ENCODE assay signal across 20 cellular contexts in the genomic region with DNA sequence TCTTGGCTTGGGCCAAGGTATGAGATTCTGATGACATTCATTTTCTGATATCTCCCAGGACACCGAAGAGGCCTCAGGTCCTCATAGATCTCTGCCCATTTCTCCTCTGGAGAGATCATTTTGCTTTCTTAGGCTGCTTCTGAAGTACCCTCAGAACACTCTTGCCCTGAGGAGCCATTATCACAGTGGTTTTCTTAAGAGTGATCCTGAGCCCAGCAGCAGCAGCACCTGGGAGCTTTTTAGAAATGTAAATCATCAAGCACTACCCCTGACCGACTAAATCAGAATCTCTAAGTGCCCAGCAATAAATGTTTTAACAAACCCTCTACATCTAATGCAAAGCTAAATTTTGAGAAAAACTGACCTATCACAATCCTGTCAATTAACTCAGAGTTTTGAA.
"Had no signal": no experiment of that assay in that cellular context is flagged by ENCODE, and none has a peak within 500 bp of the region (broad histone marks: within the 10 kb centered on the region; RNA-seq: fewer than 3 reads in every experiment).

No MANE protein-coding gene starts in this region.

- H3K36me3 ChIP-seq: brain microvascular endothelial cell, cardiac muscle cell, SJSA1 had no signal

- H3K4me3 ChIP-seq: cardiac muscle cell, SJSA1 had no signal

- DNase-seq: activated B cell treated with CpG ODN at 0.5 μM for 24 hours; activated CD4-positive, alpha-beta memory T cell treated with anti-CD3 and anti-CD28 coated beads, Interleukin-2, amount 10 ng/mL, durations not matched to agents 7 days and 5 days; activated CD4-positive, alpha-beta T cell treated with anti-CD3 and anti-CD28 coated beads for 1 hour; activated CD4-positive, alpha-beta T cell treated with anti-CD3 and anti-CD28 coated beads, Interleukin-2, amount 50 U/mL, for 1 hour; activated gamma-delta T cell treated with Interleukin-2 at 50 U/mL for 16 hours; activated naive CD4-positive, alpha-beta T cell treated with anti-CD3 and anti-CD28 coated beads, Interleukin-2, amount 10 ng/mL, durations not matched to agents 7 days and 5 days; activated naive CD8-positive, alpha-beta T cell treated with anti-CD3 and anti-CD28 coated beads for 36 hours; activated T-cell treated with anti-CD3 and anti-CD28 coated beads, Interleukin-2, amount 50 U/mL, for 72 hours; brain microvascular endothelial cell; NCI-H1048; NCI-H146; NCI-H187 treated with DMSO at 0.1 percent for 48 hours; NCI-H510A treated with DMSO at 0.1 percent for 48 hours; NCI-H69; SHP77 had no signal

- H3K4me1 Mint-ChIP-seq: activated B cell treated with CpG ODN at 0.5 μM for 24 hours; activated CD4-positive, alpha-beta memory T cell treated with anti-CD3 and anti-CD28 coated beads, Interleukin-2, amount 10 ng/mL, durations not matched to agents 7 days and 5 days; activated naive CD4-positive, alpha-beta T cell treated with anti-CD3 and anti-CD28 coated beads, Interleukin-2, amount 10 ng/mL, durations not matched to agents 7 days and 5 days; activated naive CD8-positive, alpha-beta T cell treated with anti-CD3 and anti-CD28 coated beads for 36 hours had no signal

- H3K27ac Mint-ChIP-seq: activated B cell treated with CpG ODN at 0.5 μM for 24 hours; activated CD4-positive, alpha-beta memory T cell treated with anti-CD3 and anti-CD28 coated beads, Interleukin-2, amount 10 ng/mL, durations not matched to agents 7 days and 5 days; activated naive CD4-positive, alpha-beta T cell treated with anti-CD3 and anti-CD28 coated beads, Interleukin-2, amount 10 ng/mL, durations not matched to agents 7 days and 5 days; activated naive CD8-positive, alpha-beta T cell treated with anti-CD3 and anti-CD28 coated beads for 36 hours; activated T-cell treated with anti-CD3 and anti-CD28 coated beads, Interleukin-2, amount 50 U/mL, for 72 hours; activated T-helper 2 cell treated with anti-CD3 and anti-CD28 coated beads, Interferon-gamma antibody, Interleukin-2, Interleukin-4, amounts not matched to agents 10 μg/mL and 5 μg/mL and 100 μg/mL, durations not matched to agents 14 hours and 24 hours and 36 hours; T-helper 1 cell treated with Interleukin-12 subunit alpha and Interleukin-12 subunit beta and Interleukin-4 antibody, amounts not matched to agents 30 μg/mL and 1 μg/mL, for 36 hours had no signal

- H3K9me3 ChIP-seq: SJSA1 had no signal

- H3K4me3 Mint-ChIP-seq: activated B cell treated with CpG ODN at 0.5 μM for 24 hours; activated CD4-positive, alpha-beta memory T cell treated with anti-CD3 and anti-CD28 coated beads, Interleukin-2, amount 10 ng/mL, durations not matched to agents 7 days and 5 days; activated naive CD4-positive, alpha-beta T cell treated with anti-CD3 and anti-CD28 coated beads, Interleukin-2, amount 10 ng/mL, durations not matched to agents 7 days and 5 days; activated naive CD8-positive, alpha-beta T cell treated with anti-CD3 and anti-CD28 coated beads for 36 hours; activated T-cell treated with anti-CD3 and anti-CD28 coated beads, Interleukin-2, amount 50 U/mL, for 72 hours; T-helper 1 cell treated with Interleukin-12 subunit alpha and Interleukin-12 subunit beta and Interleukin-4 antibody, amounts not matched to agents 30 μg/mL and 1 μg/mL, for 36 hours had no signal

- H3K4me1 ChIP-seq: SJSA1 had no signal

- H3K36me3 Mint-ChIP-seq: activated naive CD4-positive, alpha-beta T cell treated with anti-CD3 and anti-CD28 coated beads, Interleukin-2, amount 10 ng/mL, durations not matched to agents 7 days and 5 days; activated naive CD8-positive, alpha-beta T cell treated with anti-CD3 and anti-CD28 coated beads for 36 hours had no signal

- H3K9me3 Mint-ChIP-seq: activated B cell treated with CpG ODN at 0.5 μM for 24 hours; activated CD4-positive, alpha-beta memory T cell treated with anti-CD3 and anti-CD28 coated beads, Interleukin-2, amount 10 ng/mL, durations not matched to agents 7 days and 5 days; activated naive CD4-positive, alpha-beta T cell treated with anti-CD3 and anti-CD28 coated beads, Interleukin-2, amount 10 ng/mL, durations not matched to agents 7 days and 5 days; activated naive CD8-positive, alpha-beta T cell treated with anti-CD3 and anti-CD28 coated beads for 36 hours; activated T-cell treated with anti-CD3 and anti-CD28 coated beads, Interleukin-2, amount 50 U/mL, for 72 hours; activated T-helper 2 cell treated with anti-CD3 and anti-CD28 coated beads, Interferon-gamma antibody, Interleukin-2, Interleukin-4, amounts not matched to agents 10 μg/mL and 5 μg/mL and 100 μg/mL, durations not matched to agents 14 hours and 24 hours and 36 hours; T-helper 1 cell treated with Interleukin-12 subunit alpha and Interleukin-12 subunit beta and Interleukin-4 antibody, amounts not matched to agents 30 μg/mL and 1 μg/mL, for 36 hours had no signal

- H3K27ac ChIP-seq: brain microvascular endothelial cell, cardiac muscle cell, SJSA1 had no signal

- H3K27me3 ChIP-seq: brain microvascular endothelial cell, cardiac muscle cell, SJSA1 had no signal

- FAIRE-seq: RCC 7860 had no signal
